In genomic region chr3:98532275-98532637, GRCh38 we compare ENCODE assay signal across 2 cellular contexts.
TF ChIP-seq lines count a peak whose summit lies in the region.

No MANE protein-coding gene starts in this region.

TF ChIP-seq in GM12891, 5 proteins besides CTCF, POLR2A, EP300 and RAD21:
- TF ChIP-seq PAX5 (IDR thresholded peaks at IDR 0.05; ENCODE audit: insufficient read depth, low read length, severe bottlenecking): no peak
- peak; percentile 62; the same call in 1 of the 2 replicates for TF ChIP-seq POU2F2 (IDR thresholded peaks at IDR 0.05; ENCODE audit: low read depth, low read length)
- TF ChIP-seq POLR2AphosphoS5 (IDR thresholded peaks at IDR 0.05; ENCODE audit: low read depth, low read length): peak; percentile 91
TF ChIP-seq in GM12891: peak in this region for 2.

TF ChIP-seq in GM12878, 131 proteins besides CTCF, POLR2A, EP300 and RAD21 (continues in another document):
- TF ChIP-seq ETV6 (conservative IDR thresholded peaks at IDR 0.05 in 1 of 2, IDR thresholded peaks at IDR 0.05 in 1 of 2; ENCODE audit: borderline replicate concordance in 1 of 2, low read depth in 1 of 2) (no peak), SMARCA5 (IDR thresholded peaks at IDR 0.05) (no peak), ZNF207 (IDR thresholded peaks at IDR 0.05; ENCODE audit: borderline replicate concordance) (no peak), SMAD5 (IDR thresholded peaks at IDR 0.05; ENCODE audit: low read depth) (peak; percentile 56; the same call in 1 of the 2 replicates), MLLT1 (IDR thresholded peaks at IDR 0.05) (peak; percentile 7; the same call in 1 of the 2 replicates), POLR2AphosphoS2 (IDR thresholded peaks at IDR 0.05; ENCODE audit: low read depth, low read length) (peak; percentile 65; the same call in 1 of the 2 replicates), STAT1 (conservative IDR thresholded peaks at IDR 0.05) (0 out of 2 replicates have a peak, but pooled peaks have one; percentile 47), BCLAF1 (IDR thresholded peaks at IDR 0.05) (no peak), ELK1 (IDR thresholded peaks at IDR 0.05; ENCODE audit: low read depth, low read length) (no peak), STAT3 (IDR thresholded peaks at IDR 0.05; ENCODE audit: low read depth, low read length) (no peak), RBBP5 (conservative IDR thresholded peaks at IDR 0.05) (no peak), MYB (IDR thresholded peaks at IDR 0.05; ENCODE audit: borderline replicate concordance, low read depth, low read length) (no peak), LARP7 (IDR thresholded peaks at IDR 0.05) (no peak), IKZF1 (conservative IDR thresholded peaks at IDR 0.05) (no peak), GABPA (IDR thresholded peaks at IDR 0.05; ENCODE audit: low read depth) (no peak), HDAC6 (IDR thresholded peaks at IDR 0.05; ENCODE audit: unreplicated experiment) (no peak), ZBTB4 (CRISPR knock-in tag; IDR thresholded peaks at IDR 0.05) (no peak), NBN (IDR thresholded peaks at IDR 0.05) (no peak), PML (IDR thresholded peaks at IDR 0.05; ENCODE audit: low read length) (peak; percentile 22; the same call in 1 of the 2 replicates), TCF12 (IDR thresholded peaks at IDR 0.05; ENCODE audit: low read depth, low read length) (no peak), ZBED1 (IDR thresholded peaks at IDR 0.05; ENCODE audit: borderline replicate concordance) (peak; percentile 55; the same call in 1 of the 2 replicates), FOXK2 (IDR thresholded peaks at IDR 0.05) (no peak), SIX5 (IDR thresholded peaks at IDR 0.05; ENCODE audit: low read depth, low read length, severe bottlenecking) (no peak), EGR1 (IDR thresholded peaks at IDR 0.05; ENCODE audit: borderline replicate concordance in 1 of 2, low read depth in 2 of 2, low read length in 2 of 2) (no peak), ZSCAN29 (IDR thresholded peaks at IDR 0.05) (no peak), KAT2A (conservative IDR thresholded peaks at IDR 0.05; ENCODE audit: control insufficient read depth, low read depth, low read length) (no peak), BACH1 (IDR thresholded peaks at IDR 0.05; ENCODE audit: borderline replicate concordance) (no peak), SMAD1 (IDR thresholded peaks at IDR 0.05; ENCODE audit: low read depth, partially characterized antibody) (no peak), NRF1 (conservative IDR thresholded peaks at IDR 0.05; ENCODE audit: low read depth, low read length) (no peak), CREM (IDR thresholded peaks at IDR 0.05; ENCODE audit: low read depth) (peak; percentile 28; the same call in 1 of the 2 replicates), ZNF622 (IDR thresholded peaks at IDR 0.05) (no peak), MTA3 (IDR thresholded peaks at IDR 0.05; ENCODE audit: borderline replicate concordance, low read length) (peak; percentile 35; the same call in 1 of the 2 replicates), TARDBP (IDR thresholded peaks at IDR 0.05; ENCODE audit: borderline replicate concordance) (no peak), ATF3 (IDR thresholded peaks at IDR 0.05; ENCODE audit: borderline replicate concordance, extremely low read depth, low read depth, low read length) (no peak), SUZ12 (IDR thresholded peaks at IDR 0.05; ENCODE audit: unreplicated experiment) (no peak), ATF2 (IDR thresholded peaks at IDR 0.05; ENCODE audit: low read length) (no peak), ZNF24 (IDR thresholded peaks at IDR 0.05) (no peak), ESRRA (IDR thresholded peaks at IDR 0.05; ENCODE audit: low read length) (no peak), TBL1XR1 (IDR thresholded peaks at IDR 0.05; ENCODE audit: low read depth, low read length) (no peak), CBFB (IDR thresholded peaks at IDR 0.05; ENCODE audit: low read depth) (no peak; the same call in 1 of the 2 replicates)
- TF ChIP-seq, protein P1, sequence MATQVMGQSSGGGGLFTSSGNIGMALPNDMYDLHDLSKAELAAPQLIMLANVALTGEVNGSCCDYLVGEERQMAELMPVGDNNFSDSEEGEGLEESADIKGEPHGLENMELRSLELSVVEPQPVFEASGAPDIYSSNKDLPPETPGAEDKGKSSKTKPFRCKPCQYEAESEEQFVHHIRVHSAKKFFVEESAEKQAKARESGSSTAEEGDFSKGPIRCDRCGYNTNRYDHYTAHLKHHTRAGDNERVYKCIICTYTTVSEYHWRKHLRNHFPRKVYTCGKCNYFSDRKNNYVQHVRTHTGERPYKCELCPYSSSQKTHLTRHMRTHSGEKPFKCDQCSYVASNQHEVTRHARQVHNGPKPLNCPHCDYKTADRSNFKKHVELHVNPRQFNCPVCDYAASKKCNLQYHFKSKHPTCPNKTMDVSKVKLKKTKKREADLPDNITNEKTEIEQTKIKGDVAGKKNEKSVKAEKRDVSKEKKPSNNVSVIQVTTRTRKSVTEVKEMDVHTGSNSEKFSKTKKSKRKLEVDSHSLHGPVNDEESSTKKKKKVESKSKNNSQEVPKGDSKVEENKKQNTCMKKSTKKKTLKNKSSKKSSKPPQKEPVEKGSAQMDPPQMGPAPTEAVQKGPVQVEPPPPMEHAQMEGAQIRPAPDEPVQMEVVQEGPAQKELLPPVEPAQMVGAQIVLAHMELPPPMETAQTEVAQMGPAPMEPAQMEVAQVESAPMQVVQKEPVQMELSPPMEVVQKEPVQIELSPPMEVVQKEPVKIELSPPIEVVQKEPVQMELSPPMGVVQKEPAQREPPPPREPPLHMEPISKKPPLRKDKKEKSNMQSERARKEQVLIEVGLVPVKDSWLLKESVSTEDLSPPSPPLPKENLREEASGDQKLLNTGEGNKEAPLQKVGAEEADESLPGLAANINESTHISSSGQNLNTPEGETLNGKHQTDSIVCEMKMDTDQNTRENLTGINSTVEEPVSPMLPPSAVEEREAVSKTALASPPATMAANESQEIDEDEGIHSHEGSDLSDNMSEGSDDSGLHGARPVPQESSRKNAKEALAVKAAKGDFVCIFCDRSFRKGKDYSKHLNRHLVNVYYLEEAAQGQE (IDR thresholded peaks at IDR 0.05; ENCODE audit: low read depth, low read length): no peak
- TF ChIP-seq, protein P2, sequence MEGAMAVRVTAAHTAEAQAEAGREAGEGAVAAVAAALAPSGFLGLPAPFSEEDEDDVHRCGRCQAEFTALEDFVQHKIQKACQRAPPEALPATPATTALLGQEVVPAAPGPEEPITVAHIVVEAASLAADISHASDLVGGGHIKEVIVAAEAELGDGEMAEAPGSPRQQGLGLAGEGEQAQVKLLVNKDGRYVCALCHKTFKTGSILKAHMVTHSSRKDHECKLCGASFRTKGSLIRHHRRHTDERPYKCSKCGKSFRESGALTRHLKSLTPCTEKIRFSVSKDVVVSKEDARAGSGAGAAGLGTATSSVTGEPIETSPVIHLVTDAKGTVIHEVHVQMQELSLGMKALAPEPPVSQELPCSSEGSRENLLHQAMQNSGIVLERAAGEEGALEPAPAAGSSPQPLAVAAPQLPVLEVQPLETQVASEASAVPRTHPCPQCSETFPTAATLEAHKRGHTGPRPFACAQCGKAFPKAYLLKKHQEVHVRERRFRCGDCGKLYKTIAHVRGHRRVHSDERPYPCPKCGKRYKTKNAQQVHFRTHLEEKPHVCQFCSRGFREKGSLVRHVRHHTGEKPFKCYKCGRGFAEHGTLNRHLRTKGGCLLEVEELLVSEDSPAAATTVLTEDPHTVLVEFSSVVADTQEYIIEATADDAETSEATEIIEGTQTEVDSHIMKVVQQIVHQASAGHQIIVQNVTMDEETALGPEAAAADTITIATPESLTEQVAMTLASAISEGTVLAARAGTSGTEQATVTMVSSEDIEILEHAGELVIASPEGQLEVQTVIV (IDR thresholded peaks at IDR 0.05; ENCODE audit: borderline replicate concordance, partially characterized antibody): no peak
- TF ChIP-seq, protein P3, sequence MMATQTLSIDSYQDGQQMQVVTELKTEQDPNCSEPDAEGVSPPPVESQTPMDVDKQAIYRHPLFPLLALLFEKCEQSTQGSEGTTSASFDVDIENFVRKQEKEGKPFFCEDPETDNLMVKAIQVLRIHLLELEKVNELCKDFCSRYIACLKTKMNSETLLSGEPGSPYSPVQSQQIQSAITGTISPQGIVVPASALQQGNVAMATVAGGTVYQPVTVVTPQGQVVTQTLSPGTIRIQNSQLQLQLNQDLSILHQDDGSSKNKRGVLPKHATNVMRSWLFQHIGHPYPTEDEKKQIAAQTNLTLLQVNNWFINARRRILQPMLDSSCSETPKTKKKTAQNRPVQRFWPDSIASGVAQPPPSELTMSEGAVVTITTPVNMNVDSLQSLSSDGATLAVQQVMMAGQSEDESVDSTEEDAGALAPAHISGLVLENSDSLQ (IDR thresholded peaks at IDR 0.05): peak; percentile 14; the same call in 1 of the 2 replicates
